In genomic region chr19:48591021-48591420, GRCh38 we compare ENCODE assay signal across 1 cellular context.
TF ChIP-seq lines count a peak whose summit lies in the region.

No MANE protein-coding gene starts in this region.

TF ChIP-seq in HEK293, 187 proteins besides CTCF, POLR2A, EP300 and RAD21 (continued from another document):
- TF ChIP-seq ZNF510 (tag by site-specific recombination; IDR thresholded peaks at IDR 0.05; ENCODE audit: insufficient replicate concordance) (no peak), ZNF324 (tag by site-specific recombination; IDR thresholded peaks at IDR 0.05) (no peak), ZNF433 (tag by site-specific recombination; IDR thresholded peaks at IDR 0.05; ENCODE audit: low read depth) (no peak)
TF ChIP-seq in HEK293: peak in this region for 0.
